29 cellular contexts compared by ENCODE assay signal in the genomic region with DNA sequence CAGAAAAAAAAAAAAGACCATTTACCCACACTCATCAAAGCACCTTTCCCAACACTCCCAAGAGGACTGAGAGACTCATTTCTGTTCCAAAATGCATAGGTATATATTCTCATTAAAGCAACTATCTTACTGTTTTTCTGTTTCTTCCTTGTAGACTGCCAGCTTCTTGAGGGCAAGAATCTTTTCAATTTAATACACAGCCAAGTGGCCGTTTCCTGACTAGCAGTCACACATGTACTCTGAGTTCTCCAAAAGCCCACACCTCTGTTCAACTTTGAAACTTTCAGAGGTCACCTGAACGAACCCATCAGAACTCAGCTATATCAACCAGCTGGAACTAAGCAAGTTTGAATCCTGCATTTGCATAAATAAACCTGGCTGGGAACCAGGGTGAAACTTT.
"Had no signal": no experiment of that assay in that cellular context is flagged by ENCODE, and none has a peak within 500 bp of the region (broad histone marks: within the 10 kb centered on the region; RNA-seq: fewer than 3 reads in every experiment).

No MANE protein-coding gene starts in this region.

- H3K36me3 Mint-ChIP-seq: stimulated activated effector memory CD8-positive, alpha-beta T cell treated with anti-CD3 and anti-CD28 coated beads, Interleukin-12 subunit alpha, Interleukin-12 subunit beta, amount 100 ng/mL, for 72 hours had no signal

- H3K9me3 ChIP-seq: colonic mucosa, gastrocnemius medialis, left lung, mucosa of descending colon, ovary, psoas muscle, sigmoid colon, stomach, thyroid gland had no signal

- H3K4me2 ChIP-seq: hepatocyte had no signal

- H3K4me1 ChIP-seq: colonic mucosa, left lung, psoas muscle, stomach had no signal

- H3K4me3 Mint-ChIP-seq: dendritic cell treated with granulocyte-macrophage colony-stimulating factor and Interleukin-4, amounts not matched to agents 40 ng/mL and 50 ng/mL, for 4 days; endodermal cell; mesothelial cell of epicardium; naive B cell; stimulated activated effector memory CD8-positive, alpha-beta T cell treated with anti-CD3 and anti-CD28 coated beads, Interleukin-12 subunit alpha, Interleukin-12 subunit beta, amount 100 ng/mL, for 72 hours had no signal

- H3K9me3 Mint-ChIP-seq: dendritic cell treated with granulocyte-macrophage colony-stimulating factor and Interleukin-4, amounts not matched to agents 40 ng/mL and 50 ng/mL, for 4 days; endodermal cell; naive B cell; stimulated activated effector memory CD8-positive, alpha-beta T cell treated with anti-CD3 and anti-CD28 coated beads, Interleukin-12 subunit alpha, Interleukin-12 subunit beta, amount 100 ng/mL, for 72 hours had no signal

- H2AFZ ChIP-seq: hepatocyte had no signal

- ATAC-seq: esophagus mucosa; left lung; mucosa of descending colon; stimulated activated effector memory CD8-positive, alpha-beta T cell treated with anti-CD3 and anti-CD28 coated beads, Interleukin-12 subunit alpha, Interleukin-12 subunit beta, amount 100 ng/mL, for 72 hours had no signal

- H3K27ac Mint-ChIP-seq: dendritic cell treated with granulocyte-macrophage colony-stimulating factor and Interleukin-4, amounts not matched to agents 40 ng/mL and 50 ng/mL, for 4 days; stimulated activated effector memory CD8-positive, alpha-beta T cell treated with anti-CD3 and anti-CD28 coated beads, Interleukin-12 subunit alpha, Interleukin-12 subunit beta, amount 100 ng/mL, for 72 hours had no signal

- H3K4me3 ChIP-seq: colonic mucosa, gastrocnemius medialis, hepatocyte, left lung, mucosa of descending colon, ovary, psoas muscle, sigmoid colon, stomach, thyroid gland had no signal

- H3K27ac ChIP-seq: colonic mucosa, epithelial cell of prostate, gastrocnemius medialis, hepatocyte, left lung, ovary, psoas muscle, sigmoid colon, stomach, thyroid gland had no signal

- H3K27me3 ChIP-seq: colonic mucosa, gastrocnemius medialis, hepatocyte, left lung, ovary, sigmoid colon, stomach, thyroid gland had no signal

- DNase-seq: colonic mucosa; effector CD8-positive, alpha-beta T cell; endodermal cell; foreskin fibroblast; gastrocnemius medialis; head of caudate nucleus; left cardiac atrium; left lung; mesenchymal stem cell; mucosa of descending colon; naive B cell; occipital lobe; ovary; posterior cingulate gyrus; psoas muscle; right cardiac atrium; sigmoid colon; stimulated activated CD4-positive, alpha-beta T cell treated with anti-CD3 and anti-CD28 coated beads, Interleukin-2, amount 100 ng/mL, for 24 hours; stimulated activated CD4-positive, alpha-beta T cell treated with anti-CD3 and anti-CD28 coated beads, Interleukin-4, amount 100 ng/mL, for 24 hours; stimulated activated naive CD4-positive, alpha-beta T cell treated with Interleukin-2 at 50 U/mL for 16 hours; stomach; thyroid gland had no signal

- FAIRE-seq: islet of Langerhans had no signal

- H3K36me3 ChIP-seq: colonic mucosa, gastrocnemius medialis, left lung, ovary, sigmoid colon, stomach, thyroid gland had no signal

- H3K27me3 Mint-ChIP-seq: dendritic cell treated with granulocyte-macrophage colony-stimulating factor and Interleukin-4, amounts not matched to agents 40 ng/mL and 50 ng/mL, for 4 days; naive B cell had no signal
